In the genomic region with DNA sequence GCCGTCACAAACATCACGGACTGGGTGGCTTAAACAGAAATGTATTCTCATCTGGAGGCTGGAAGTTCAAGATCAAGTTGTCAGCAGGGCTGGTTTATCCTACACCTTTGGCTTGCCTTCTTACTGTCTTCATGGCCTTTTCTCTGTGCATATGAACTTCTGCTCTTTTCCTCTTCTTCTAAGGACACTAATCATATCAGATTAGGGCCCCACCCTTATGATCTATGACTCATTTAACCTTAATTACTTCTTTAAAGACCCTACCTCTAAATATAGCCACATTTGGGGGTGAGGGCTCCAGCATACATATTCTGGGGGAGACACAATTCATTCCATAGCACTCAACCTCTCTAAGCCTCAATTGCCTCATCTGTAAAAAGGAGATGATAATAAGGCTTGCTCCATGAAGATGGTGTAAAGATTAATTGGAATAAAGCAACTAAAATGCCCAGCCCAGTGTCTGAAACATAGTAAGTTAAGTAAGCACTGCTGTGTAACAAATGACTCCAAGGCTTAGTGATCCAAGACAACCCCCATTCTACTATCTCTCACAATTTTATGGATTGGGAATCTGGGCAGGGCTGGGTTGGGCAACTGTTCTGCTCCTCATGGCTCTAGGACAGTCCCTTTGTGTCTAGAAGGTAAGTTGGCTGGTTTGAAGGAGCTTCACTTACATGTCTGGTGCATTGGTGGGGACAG, we compare ENCODE assay signal across 36 cellular contexts.
DNase-seq lines count a peak whose midpoint lies in the region; ATAC-seq, FAIRE-seq and TF ChIP-seq lines count a peak whose summit lies in the region.
"Had no signal": no experiment of that assay in that cellular context is flagged by ENCODE, and none has a peak within 500 bp of the region (broad histone marks: within the 10 kb centered on the region; RNA-seq: fewer than 3 reads in every experiment).

No MANE protein-coding gene starts in this region.

- BruUV-seq in HepG2 (replicated peaks; lab: Mats Ljungman, UMichigan), result no TSS peak

- in situ Hi-C loops in HepG2 (cut with HindIII; ENCODE audit: extremely low pct_ligation_motif_present, low pct_unique_long_range_greater_than_20kb), result no loop called here

- H3K9me3 Mint-ChIP-seq in nephron, result no peaks in the 10 kb centered on the region

- H3K4me1 ChIP-seq in HepG2 (ENCODE audit: insufficient read depth, low read length) (peaks cover 70% of the 10 kb centered on the region), right lobe of liver (peaks cover 0 to 11% (median 3%) of the 10 kb centered on the region in 4 donors), A549 (0 out of 3 replicates have a peak, but pooled peaks cover 2% of the 10 kb centered on the region), trophoblast cell (ENCODE audit: control insufficient read depth in 1 of 2, insufficient read depth in 2 of 2, low read length in 2 of 2) (no peaks in the 10 kb centered on the region), small intestine (ENCODE audit: control insufficient read depth in 2 of 2, insufficient read depth in 1 of 2, low read depth in 1 of 2, low read length in 1 of 2) (peaks cover 4 to 6% of the 10 kb centered on the region in 2 donors)
- H3K4me1 ChIP-seq: BE2C had no signal

- H3K79me1 ChIP-seq in trophoblast cell (ENCODE audit: low read length), result no peaks in the 10 kb centered on the region

- H3K79me2 ChIP-seq in HepG2 (ENCODE audit: insufficient read depth, low read length) (no peaks in the 10 kb centered on the region), trophoblast cell (ENCODE audit: control insufficient read depth, insufficient read depth, low read length, poor library complexity) (no peaks in the 10 kb centered on the region)

- no peak overlapping the region for H3K18ac ChIP-seq in trophoblast cell (ENCODE audit: low read length)

- no peak overlapping the region for H3K23ac ChIP-seq in trophoblast cell (ENCODE audit: low read length)

- no peaks in the 10 kb centered on the region for H3K27me3 Mint-ChIP-seq in nephron (ENCODE audit: low read depth)
- H3K27me3 Mint-ChIP-seq: CD4-positive, alpha-beta memory T cell; CD4-positive, alpha-beta T cell; CD4-positive, CD25-positive, alpha-beta regulatory T cell had no signal

- intact Hi-C loops in HepG2 (cut with micrococcal nuclease; ENCODE audit: unreplicated experiment) (no loop called here), right lobe of liver (cut with DNase I) (no loop called here)

- 43% methylated on average over 2 of the region's 2 CpGs for WGBS in HepG2 (ENCODE audit: low lambda C conversion rate)
- no CpG with 5 or more reads among the region's 2 CpGs for WGBS in right lobe of liver (ENCODE audit: insufficient coverage, low coverage, low lambda C conversion rate, missing lambda C conversion rate)
- 63% methylated on average over 2 of the region's 2 CpGs for WGBS in A549 (ENCODE audit: missing lambda C conversion rate)
- WGBS in trophoblast cell (ENCODE audit: extremely low coverage, insufficient coverage, insufficient read length), result no CpG with 5 or more reads among the region's 2 CpGs
- 100% methylated on average over 2 of the region's 2 CpGs for WGBS in small intestine, 3 donors

- no peak overlapping the region for H4K8ac ChIP-seq in trophoblast cell (ENCODE audit: low read depth, low read length)

- TF ChIP-seq RAD21 in HepG2 (CRISPR knock-in tag; IDR thresholded peaks at IDR 0.05) (no peak), A549 (conservative IDR thresholded peaks at IDR 0.05 in 1 of 2, IDR thresholded peaks at IDR 0.05 in 1 of 2) (no peak)

- H4K12ac ChIP-seq in trophoblast cell (ENCODE audit: low read depth, low read length), result no peak overlapping the region

- H4K20me1 ChIP-seq in HepG2 (ENCODE audit: insufficient read depth, low read length), result no peaks in the 10 kb centered on the region
- H4K20me1 ChIP-seq: BLaER1; BLaER1 treated with 17β-estradiol and CSF1 and Interleukin-3, amounts not matched to agents 10 nM and 100 nM had no signal

- ATAC-seq in HepG2, result no peak
- ATAC-seq in right lobe of liver, result no peak
- ATAC-seq in A549, result no peak
- ATAC-seq: CD8-positive, alpha-beta T cell had no signal

- no peak overlapping the region for H2BK12ac ChIP-seq in trophoblast cell (ENCODE audit: low read length)

- peaks cover 36% of the 10 kb centered on the region for H3K4me1 Mint-ChIP-seq in nephron
- H3K4me1 Mint-ChIP-seq: B cell; CD4-positive, alpha-beta memory T cell; CD8-positive, alpha-beta memory T cell had no signal

- H3K36me3 ChIP-seq in HepG2 (replicated peaks in 1 of 2; ENCODE audit: control insufficient read depth in 1 of 2, insufficient read depth in 2 of 2, low read length in 2 of 2) (no peaks in the 10 kb centered on the region), right lobe of liver (no peaks in the 10 kb centered on the region), trophoblast cell (ENCODE audit: control insufficient read depth in 1 of 2, insufficient read depth in 2 of 2, low read length in 2 of 2) (no peaks in the 10 kb centered on the region), small intestine (ENCODE audit: control insufficient read depth in 2 of 2, insufficient read depth in 2 of 2, low read length in 2 of 2) (no peaks in the 10 kb centered on the region)
- H3K36me3 ChIP-seq: BE2C; BLaER1; BLaER1 treated with 17β-estradiol and CSF1 and Interleukin-3, amounts not matched to agents 10 nM and 100 nM had no signal

- no peak overlapping the region for H2AK5ac ChIP-seq in trophoblast cell (ENCODE audit: low read length)

- CTCF ChIA-PET in HepG2 (lab: Yijun Ruan, JAX; ENCODE audit: low intra/inter-chr PET ratio, low total read pairs), result no interaction called here
- CTCF ChIA-PET in A549 (lab: Yijun Ruan, JAX), result no interaction called here

- H3K4me2 ChIP-seq in HepG2 (ENCODE audit: low read depth, low read length) (no peak overlapping the region), A549 (no peak overlapping the region), trophoblast cell (ENCODE audit: low read length) (no peak overlapping the region)
- H3K4me2 ChIP-seq: BLaER1; BLaER1 treated with 17β-estradiol and CSF1 and Interleukin-3, amounts not matched to agents 10 nM and 100 nM had no signal

- H2AFZ ChIP-seq in HepG2 (ENCODE audit: low read length) (no peak overlapping the region), trophoblast cell (ENCODE audit: insufficient read depth, low read length, poor library complexity) (no peak overlapping the region)

- no peak overlapping the region for H2BK5ac ChIP-seq in trophoblast cell (ENCODE audit: low read depth, low read length, poor library complexity)

- no peak overlapping the region for H3K9ac ChIP-seq in HepG2 (ENCODE audit: insufficient read depth, low read depth, low read length)
- H3K9ac ChIP-seq in trophoblast cell (ENCODE audit: low read length), result peak overlapping the region; percentile 7
- H3K9ac ChIP-seq: BLaER1; BLaER1 treated with 17β-estradiol and CSF1 and Interleukin-3, amounts not matched to agents 10 nM and 100 nM had no signal

- H3K36me3 Mint-ChIP-seq in nephron (ENCODE audit: low read depth), result no peaks in the 10 kb centered on the region
- H3K36me3 Mint-ChIP-seq: CD14-positive monocyte; CD4-positive, alpha-beta memory T cell; CD4-positive, CD25-positive, alpha-beta regulatory T cell; CD8-positive, alpha-beta T cell had no signal

- H4K91ac ChIP-seq in trophoblast cell (ENCODE audit: low read depth, low read length), result no peak overlapping the region

- H3K27ac Mint-ChIP-seq in nephron, result peak overlapping the region in 2 of 3 experiments; percentile 53 to 58
- H3K27ac Mint-ChIP-seq: B cell; CD14-positive monocyte; CD4-positive, alpha-beta memory T cell; CD4-positive, alpha-beta T cell; CD4-positive, CD25-positive, alpha-beta regulatory T cell; CD8-positive, alpha-beta memory T cell; CD8-positive, alpha-beta T cell had no signal

- peaks cover 9 to 29% of the 10 kb centered on the region in 2 experiments for H3K27me3 ChIP-seq in HepG2 (ENCODE audit: control insufficient read depth in 1 of 2, insufficient read depth in 2 of 2, low read length in 2 of 2)
- no peaks in the 10 kb centered on the region for H3K27me3 ChIP-seq in right lobe of liver
- H3K27me3 ChIP-seq in trophoblast cell (ENCODE audit: insufficient read depth, low read length), result no peaks in the 10 kb centered on the region
- H3K27me3 ChIP-seq in small intestine (ENCODE audit: control insufficient read depth in 2 of 2, insufficient read depth in 2 of 2, low read length in 2 of 2), result no peaks in the 10 kb centered on the region
- H3K27me3 ChIP-seq: BE2C; BLaER1; BLaER1 treated with 17β-estradiol and CSF1 and Interleukin-3, amounts not matched to agents 10 nM and 100 nM had no signal

- TF ChIP-seq CTCF in HepG2 (CRISPR knock-in tag; IDR thresholded peaks at IDR 0.05) (no peak), right lobe of liver (IDR thresholded peaks at IDR 0.05) (no peak), A549 (IDR thresholded peaks at IDR 0.05) (no peak), nephron (IDR thresholded peaks at IDR 0.05; ENCODE audit: unreplicated experiment in 3 of 3) (no peak)

- no peak overlapping the region for H2BK120ac ChIP-seq in trophoblast cell (ENCODE audit: insufficient read depth, low read length, poor library complexity)

- H3K27ac ChIP-seq in HepG2 (ENCODE audit: extremely low read length, insufficient read depth, low read length) (no peak overlapping the region), right lobe of liver (no peak overlapping the region), A549 (no peak overlapping the region), trophoblast cell (ENCODE audit: low read depth, low read length) (no peak overlapping the region), small intestine (ENCODE audit: low read depth in 1 of 2, low read length in 1 of 2) (no peak overlapping the region)
- H3K27ac ChIP-seq: 22Rv1; BLaER1; BLaER1 treated with 17β-estradiol and CSF1 and Interleukin-3, amounts not matched to agents 10 nM and 100 nM; C4-2B had no signal

- no peak overlapping the region for H3K4ac ChIP-seq in trophoblast cell (ENCODE audit: low read depth, low read length)

- no peak overlapping the region for H3K4me3 ChIP-seq in HepG2 (replicated peaks in 1 of 3; ENCODE audit: insufficient read depth in 1 of 3, low read depth in 2 of 3, low read length in 3 of 3)
- no peak overlapping the region for H3K4me3 ChIP-seq in right lobe of liver
- no peak overlapping the region for H3K4me3 ChIP-seq in A549
- H3K4me3 ChIP-seq in trophoblast cell (ENCODE audit: low read depth, low read length), result no peak overlapping the region
- H3K4me3 ChIP-seq in small intestine (ENCODE audit: low read depth in 1 of 2, low read length in 2 of 2), result no peak overlapping the region
- H3K4me3 ChIP-seq: BLaER1; BLaER1 treated with 17β-estradiol and CSF1 and Interleukin-3, amounts not matched to agents 10 nM and 100 nM had no signal

- DNase-seq in HepG2 (ENCODE audit: low spot score) (no peak), right lobe of liver (no peak), A549 (ENCODE audit: low read depth in 1 of 2, low spot score in 1 of 2) (no peak), trophoblast cell (no peak), small intestine (no peak), SKM-1 treated with dmso at 0.1 percent for 144 hours (lab: John Stamatoyannopoulos, UW; ENCODE audit: unreplicated experiment) (no peak), RCC 7860 (ENCODE audit: low spot score) (no peak)
- DNase-seq: 8988T; ACHN; AML-193; BE2C; C1 segment of cervical spinal cord; Caco-2; Calu3; CD4-positive, alpha-beta memory T cell; CD4-positive, alpha-beta T cell; CD4-positive, CD25-positive, alpha-beta regulatory T cell; CD8-positive, alpha-beta memory T cell; CD8-positive, alpha-beta T cell; COR-L47; DMS 273 treated with DMSO at 0.1 percent for 48 hours; DMS153; DMS53; DMS79; DMS79 treated with DMSO at 0.1 percent for 48 hours; DND-41; EL had no signal

- H3K4me3 Mint-ChIP-seq in nephron, result no peak overlapping the region
- H3K4me3 Mint-ChIP-seq: B cell; CD14-positive monocyte; CD4-positive, alpha-beta memory T cell; CD4-positive, alpha-beta T cell; CD4-positive, CD25-positive, alpha-beta regulatory T cell; CD8-positive, alpha-beta memory T cell; CD8-positive, alpha-beta T cell had no signal

- TF ChIP-seq POLR2A in HepG2 (IDR thresholded peaks at IDR 0.05; ENCODE audit: insufficient read depth in 1 of 2, low read depth in 2 of 2, low read length in 2 of 2), result no peak
- no peak for TF ChIP-seq POLR2A in right lobe of liver (IDR thresholded peaks at IDR 0.05)
- no peak for TF ChIP-seq POLR2A in A549 (IDR thresholded peaks at IDR 0.05; ENCODE audit: low read length)

- POLR2A ChIA-PET in HepG2 (lab: Yijun Ruan, JAX), result interaction anchor here (0.9 to 1.0 kb wide), 2 partner anchors 39 to 111 kb away, joined by 3 read pairs; no protein-coding TSS in a partner anchor
- POLR2A ChIA-PET in A549 (lab: Yijun Ruan, JAX), result no interaction called here

- TF ChIP-seq EP300 in HepG2 (IDR thresholded peaks at IDR 0.05; ENCODE audit: low read depth in 2 of 2, low read length in 2 of 2), result no peak
- no peak for TF ChIP-seq EP300 in HepG2 (CRISPR knock-in tag; IDR thresholded peaks at IDR 0.05; ENCODE audit: borderline replicate concordance)
- no peak for TF ChIP-seq EP300 in A549 (IDR thresholded peaks at IDR 0.05)

- no peak for FAIRE-seq in HepG2 (lab: Jason Lieb, UNC)
- peak; percentile 13 for FAIRE-seq in A549 (lab: Jason Lieb, UNC)
- no peak for FAIRE-seq in small intestine (lab: Jason Lieb, UNC)
- no peak for FAIRE-seq in RCC 7860 (lab: Jason Lieb, UNC)
- FAIRE-seq: A204.1, D721Med had no signal

- no peak overlapping the region for H3K14ac ChIP-seq in trophoblast cell (ENCODE audit: low read length)

- 0 out of 2 replicates have a peak, but pooled peaks cover 6% of the 10 kb centered on the region for H3K9me3 ChIP-seq in HepG2 (ENCODE audit: low read length)
- no peaks in the 10 kb centered on the region for H3K9me3 ChIP-seq in right lobe of liver
- no peaks in the 10 kb centered on the region; the same call in 2 of the 3 replicates for H3K9me3 ChIP-seq in A549
- H3K9me3 ChIP-seq in trophoblast cell (ENCODE audit: insufficient read depth, low read depth, low read length), result peaks cover 1% of the 10 kb centered on the region
- no peaks in the 10 kb centered on the region for H3K9me3 ChIP-seq in small intestine (ENCODE audit: control insufficient read depth, low read depth)
- H3K9me3 ChIP-seq: BE2C, Caco-2 had no signal
